1 cellular context compared by ENCODE assay signal in the genomic region with DNA sequence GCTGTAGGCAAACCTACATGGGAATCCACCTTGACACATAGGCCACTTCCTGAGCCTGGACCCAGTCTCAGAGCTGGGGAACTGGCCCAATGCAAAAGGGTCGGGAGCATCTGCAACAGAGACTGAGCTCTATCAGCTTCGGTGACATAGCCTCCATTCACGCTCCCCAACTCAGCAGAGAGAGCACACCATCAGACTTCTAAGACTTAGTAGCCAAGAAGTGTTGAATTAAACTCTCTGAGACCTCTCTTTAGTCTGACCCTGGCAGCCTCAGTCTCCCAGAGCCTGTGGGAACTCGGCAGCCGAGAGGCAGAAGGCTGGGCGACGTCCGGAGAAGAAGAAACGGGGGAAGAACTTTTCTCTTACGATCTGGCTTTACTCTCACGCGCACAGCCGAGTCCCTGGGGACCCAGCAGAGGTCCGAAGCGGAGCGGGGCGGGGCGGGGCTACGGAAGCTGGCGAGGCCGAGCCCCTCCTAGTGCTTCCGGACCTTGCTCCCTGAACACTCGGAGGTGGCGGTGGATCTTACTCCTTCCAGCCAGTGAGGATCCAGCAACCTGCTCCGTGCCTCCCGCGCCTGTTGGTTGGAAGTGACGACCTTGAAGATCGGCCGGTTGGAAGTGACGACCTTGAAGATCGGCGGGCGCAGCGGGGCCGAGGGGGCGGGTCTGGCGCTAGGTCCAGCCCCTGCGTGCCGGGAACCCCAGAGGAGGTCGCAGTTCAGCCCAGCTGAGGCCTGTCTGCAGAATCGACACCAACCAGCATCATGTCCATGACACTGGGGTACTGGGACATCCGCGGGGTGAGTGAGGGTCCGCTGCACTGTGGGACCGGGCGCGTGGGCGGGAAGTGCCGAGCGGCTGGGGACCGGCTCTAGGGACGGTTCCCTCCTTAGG.
TF ChIP-seq lines count a peak whose summit lies in the region.

A gene (plus strand): TSS at position 476 of the 896 bp plus-strand sequence. CDS start 291 bp downstream, at position 767.

TF ChIP-seq in K562, 482 proteins besides CTCF, POLR2A, EP300 and RAD21 (continued from another document and continues in another):
- TF ChIP-seq, protein P1, sequence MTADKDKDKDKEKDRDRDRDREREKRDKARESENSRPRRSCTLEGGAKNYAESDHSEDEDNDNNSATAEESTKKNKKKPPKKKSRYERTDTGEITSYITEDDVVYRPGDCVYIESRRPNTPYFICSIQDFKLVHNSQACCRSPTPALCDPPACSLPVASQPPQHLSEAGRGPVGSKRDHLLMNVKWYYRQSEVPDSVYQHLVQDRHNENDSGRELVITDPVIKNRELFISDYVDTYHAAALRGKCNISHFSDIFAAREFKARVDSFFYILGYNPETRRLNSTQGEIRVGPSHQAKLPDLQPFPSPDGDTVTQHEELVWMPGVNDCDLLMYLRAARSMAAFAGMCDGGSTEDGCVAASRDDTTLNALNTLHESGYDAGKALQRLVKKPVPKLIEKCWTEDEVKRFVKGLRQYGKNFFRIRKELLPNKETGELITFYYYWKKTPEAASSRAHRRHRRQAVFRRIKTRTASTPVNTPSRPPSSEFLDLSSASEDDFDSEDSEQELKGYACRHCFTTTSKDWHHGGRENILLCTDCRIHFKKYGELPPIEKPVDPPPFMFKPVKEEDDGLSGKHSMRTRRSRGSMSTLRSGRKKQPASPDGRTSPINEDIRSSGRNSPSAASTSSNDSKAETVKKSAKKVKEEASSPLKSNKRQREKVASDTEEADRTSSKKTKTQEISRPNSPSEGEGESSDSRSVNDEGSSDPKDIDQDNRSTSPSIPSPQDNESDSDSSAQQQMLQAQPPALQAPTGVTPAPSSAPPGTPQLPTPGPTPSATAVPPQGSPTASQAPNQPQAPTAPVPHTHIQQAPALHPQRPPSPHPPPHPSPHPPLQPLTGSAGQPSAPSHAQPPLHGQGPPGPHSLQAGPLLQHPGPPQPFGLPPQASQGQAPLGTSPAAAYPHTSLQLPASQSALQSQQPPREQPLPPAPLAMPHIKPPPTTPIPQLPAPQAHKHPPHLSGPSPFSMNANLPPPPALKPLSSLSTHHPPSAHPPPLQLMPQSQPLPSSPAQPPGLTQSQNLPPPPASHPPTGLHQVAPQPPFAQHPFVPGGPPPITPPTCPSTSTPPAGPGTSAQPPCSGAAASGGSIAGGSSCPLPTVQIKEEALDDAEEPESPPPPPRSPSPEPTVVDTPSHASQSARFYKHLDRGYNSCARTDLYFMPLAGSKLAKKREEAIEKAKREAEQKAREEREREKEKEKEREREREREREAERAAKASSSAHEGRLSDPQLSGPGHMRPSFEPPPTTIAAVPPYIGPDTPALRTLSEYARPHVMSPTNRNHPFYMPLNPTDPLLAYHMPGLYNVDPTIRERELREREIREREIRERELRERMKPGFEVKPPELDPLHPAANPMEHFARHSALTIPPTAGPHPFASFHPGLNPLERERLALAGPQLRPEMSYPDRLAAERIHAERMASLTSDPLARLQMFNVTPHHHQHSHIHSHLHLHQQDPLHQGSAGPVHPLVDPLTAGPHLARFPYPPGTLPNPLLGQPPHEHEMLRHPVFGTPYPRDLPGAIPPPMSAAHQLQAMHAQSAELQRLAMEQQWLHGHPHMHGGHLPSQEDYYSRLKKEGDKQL (CRISPR knock-in tag; IDR thresholded peaks at IDR 0.05; ENCODE audit: borderline replicate concordance): no peak
- TF ChIP-seq, protein P2, sequence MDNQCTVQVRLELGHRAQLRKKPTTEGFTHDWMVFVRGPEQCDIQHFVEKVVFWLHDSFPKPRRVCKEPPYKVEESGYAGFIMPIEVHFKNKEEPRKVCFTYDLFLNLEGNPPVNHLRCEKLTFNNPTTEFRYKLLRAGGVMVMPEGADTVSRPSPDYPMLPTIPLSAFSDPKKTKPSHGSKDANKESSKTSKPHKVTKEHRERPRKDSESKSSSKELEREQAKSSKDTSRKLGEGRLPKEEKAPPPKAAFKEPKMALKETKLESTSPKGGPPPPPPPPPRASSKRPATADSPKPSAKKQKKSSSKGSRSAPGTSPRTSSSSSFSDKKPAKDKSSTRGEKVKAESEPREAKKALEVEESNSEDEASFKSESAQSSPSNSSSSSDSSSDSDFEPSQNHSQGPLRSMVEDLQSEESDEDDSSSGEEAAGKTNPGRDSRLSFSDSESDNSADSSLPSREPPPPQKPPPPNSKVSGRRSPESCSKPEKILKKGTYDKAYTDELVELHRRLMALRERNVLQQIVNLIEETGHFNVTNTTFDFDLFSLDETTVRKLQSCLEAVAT (IDR thresholded peaks at IDR 0.05): no peak
- TF ChIP-seq PTRF (tag; IDR thresholded peaks at IDR 0.05) (no peak), MCM3 (IDR thresholded peaks at IDR 0.05) (no peak), RBM22 (IDR thresholded peaks at IDR 0.05; ENCODE audit: low read depth, low read length, poor library complexity, severe bottlenecking) (no peak), NFXL1 (CRISPR knock-in tag; IDR thresholded peaks at IDR 0.05) (no peak), HLTF (IDR thresholded peaks at IDR 0.05) (0 out of 2 replicates have a peak, but pooled peaks have one; percentile 4), SMAD3 (CRISPR knock-in tag; conservative IDR thresholded peaks at IDR 0.05) (no peak), FOXK2 (conservative IDR thresholded peaks at IDR 0.05 in 1 of 2, IDR thresholded peaks at IDR 0.05 in 1 of 2; ENCODE audit: low read depth in 2 of 2) (no peak; a peak in 1 of 4 replicates), TAF7 (tag; IDR thresholded peaks at IDR 0.05) (peak; percentile 67), NFIX (CRISPR knock-in tag; IDR thresholded peaks at IDR 0.05; ENCODE audit: low read depth) (no peak), JUN (IDR thresholded peaks at IDR 0.05; ENCODE audit: borderline replicate concordance, low read depth, low read length) (no peak), JUN (CRISPR knock-in tag; IDR thresholded peaks at IDR 0.05; ENCODE audit: borderline replicate concordance) (no peak), TAF9B (IDR thresholded peaks at IDR 0.05; ENCODE audit: partially characterized antibody) (no peak), ZNF347 (CRISPR knock-in tag; IDR thresholded peaks at IDR 0.05; ENCODE audit: low read depth) (no peak), ILF3 (IDR thresholded peaks at IDR 0.05; ENCODE audit: borderline replicate concordance) (no peak), SMARCE1 (IDR thresholded peaks at IDR 0.05) (no peak), COPS2 (conservative IDR thresholded peaks at IDR 0.05) (no peak), ZNF217 (CRISPR knock-in tag; IDR thresholded peaks at IDR 0.05) (no peak), SAFB2 (IDR thresholded peaks at IDR 0.05; ENCODE audit: borderline replicate concordance, low read depth, low read length, severe bottlenecking) (no peak), RFX5 (IDR thresholded peaks at IDR 0.05; ENCODE audit: low read depth, low read length) (no peak), ZNF212 (CRISPR knock-in tag; IDR thresholded peaks at IDR 0.05) (no peak), ZKSCAN8 (CRISPR knock-in tag; IDR thresholded peaks at IDR 0.05) (no peak), ZEB2 (IDR thresholded peaks at IDR 0.05) (no peak), GTF2A2 (tag; IDR thresholded peaks at IDR 0.05) (no peak), BHLHE40 (IDR thresholded peaks at IDR 0.05; ENCODE audit: low read length) (no peak; the same call in 1 of the 2 replicates), ZNF561 (CRISPR knock-in tag; conservative IDR thresholded peaks at IDR 0.05) (no peak)
- TF ChIP-seq, protein P3, sequence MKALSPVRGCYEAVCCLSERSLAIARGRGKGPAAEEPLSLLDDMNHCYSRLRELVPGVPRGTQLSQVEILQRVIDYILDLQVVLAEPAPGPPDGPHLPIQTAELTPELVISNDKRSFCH (CRISPR knock-in tag; IDR thresholded peaks at IDR 0.05): no peak
- TF ChIP-seq, protein P3 (tag; IDR thresholded peaks at IDR 0.05): no peak; the same call in 1 of the 2 replicates
- TF ChIP-seq, protein P4, sequence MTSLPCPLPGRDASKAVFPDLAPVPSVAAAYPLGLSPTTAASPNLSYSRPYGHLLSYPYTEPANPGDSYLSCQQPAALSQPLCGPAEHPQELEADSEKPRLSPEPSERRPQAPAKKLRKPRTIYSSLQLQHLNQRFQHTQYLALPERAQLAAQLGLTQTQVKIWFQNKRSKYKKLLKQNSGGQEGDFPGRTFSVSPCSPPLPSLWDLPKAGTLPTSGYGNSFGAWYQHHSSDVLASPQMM (CRISPR knock-in tag; IDR thresholded peaks at IDR 0.05): no peak
- TF ChIP-seq, protein P5, sequence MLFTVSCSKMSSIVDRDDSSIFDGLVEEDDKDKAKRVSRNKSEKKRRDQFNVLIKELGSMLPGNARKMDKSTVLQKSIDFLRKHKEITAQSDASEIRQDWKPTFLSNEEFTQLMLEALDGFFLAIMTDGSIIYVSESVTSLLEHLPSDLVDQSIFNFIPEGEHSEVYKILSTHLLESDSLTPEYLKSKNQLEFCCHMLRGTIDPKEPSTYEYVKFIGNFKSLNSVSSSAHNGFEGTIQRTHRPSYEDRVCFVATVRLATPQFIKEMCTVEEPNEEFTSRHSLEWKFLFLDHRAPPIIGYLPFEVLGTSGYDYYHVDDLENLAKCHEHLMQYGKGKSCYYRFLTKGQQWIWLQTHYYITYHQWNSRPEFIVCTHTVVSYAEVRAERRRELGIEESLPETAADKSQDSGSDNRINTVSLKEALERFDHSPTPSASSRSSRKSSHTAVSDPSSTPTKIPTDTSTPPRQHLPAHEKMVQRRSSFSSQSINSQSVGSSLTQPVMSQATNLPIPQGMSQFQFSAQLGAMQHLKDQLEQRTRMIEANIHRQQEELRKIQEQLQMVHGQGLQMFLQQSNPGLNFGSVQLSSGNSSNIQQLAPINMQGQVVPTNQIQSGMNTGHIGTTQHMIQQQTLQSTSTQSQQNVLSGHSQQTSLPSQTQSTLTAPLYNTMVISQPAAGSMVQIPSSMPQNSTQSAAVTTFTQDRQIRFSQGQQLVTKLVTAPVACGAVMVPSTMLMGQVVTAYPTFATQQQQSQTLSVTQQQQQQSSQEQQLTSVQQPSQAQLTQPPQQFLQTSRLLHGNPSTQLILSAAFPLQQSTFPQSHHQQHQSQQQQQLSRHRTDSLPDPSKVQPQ (CRISPR knock-in tag; IDR thresholded peaks at IDR 0.05; ENCODE audit: borderline replicate concordance): no peak
- TF ChIP-seq, protein P6, sequence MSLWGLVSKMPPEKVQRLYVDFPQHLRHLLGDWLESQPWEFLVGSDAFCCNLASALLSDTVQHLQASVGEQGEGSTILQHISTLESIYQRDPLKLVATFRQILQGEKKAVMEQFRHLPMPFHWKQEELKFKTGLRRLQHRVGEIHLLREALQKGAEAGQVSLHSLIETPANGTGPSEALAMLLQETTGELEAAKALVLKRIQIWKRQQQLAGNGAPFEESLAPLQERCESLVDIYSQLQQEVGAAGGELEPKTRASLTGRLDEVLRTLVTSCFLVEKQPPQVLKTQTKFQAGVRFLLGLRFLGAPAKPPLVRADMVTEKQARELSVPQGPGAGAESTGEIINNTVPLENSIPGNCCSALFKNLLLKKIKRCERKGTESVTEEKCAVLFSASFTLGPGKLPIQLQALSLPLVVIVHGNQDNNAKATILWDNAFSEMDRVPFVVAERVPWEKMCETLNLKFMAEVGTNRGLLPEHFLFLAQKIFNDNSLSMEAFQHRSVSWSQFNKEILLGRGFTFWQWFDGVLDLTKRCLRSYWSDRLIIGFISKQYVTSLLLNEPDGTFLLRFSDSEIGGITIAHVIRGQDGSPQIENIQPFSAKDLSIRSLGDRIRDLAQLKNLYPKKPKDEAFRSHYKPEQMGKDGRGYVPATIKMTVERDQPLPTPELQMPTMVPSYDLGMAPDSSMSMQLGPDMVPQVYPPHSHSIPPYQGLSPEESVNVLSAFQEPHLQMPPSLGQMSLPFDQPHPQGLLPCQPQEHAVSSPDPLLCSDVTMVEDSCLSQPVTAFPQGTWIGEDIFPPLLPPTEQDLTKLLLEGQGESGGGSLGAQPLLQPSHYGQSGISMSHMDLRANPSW (CRISPR knock-in tag; IDR thresholded peaks at IDR 0.05): peak; percentile 96; the same call in 1 of the 2 replicates
- TF ChIP-seq, protein P7, sequence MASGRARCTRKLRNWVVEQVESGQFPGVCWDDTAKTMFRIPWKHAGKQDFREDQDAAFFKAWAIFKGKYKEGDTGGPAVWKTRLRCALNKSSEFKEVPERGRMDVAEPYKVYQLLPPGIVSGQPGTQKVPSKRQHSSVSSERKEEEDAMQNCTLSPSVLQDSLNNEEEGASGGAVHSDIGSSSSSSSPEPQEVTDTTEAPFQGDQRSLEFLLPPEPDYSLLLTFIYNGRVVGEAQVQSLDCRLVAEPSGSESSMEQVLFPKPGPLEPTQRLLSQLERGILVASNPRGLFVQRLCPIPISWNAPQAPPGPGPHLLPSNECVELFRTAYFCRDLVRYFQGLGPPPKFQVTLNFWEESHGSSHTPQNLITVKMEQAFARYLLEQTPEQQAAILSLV (tag; IDR thresholded peaks at IDR 0.05): no peak
- TF ChIP-seq, protein P8, sequence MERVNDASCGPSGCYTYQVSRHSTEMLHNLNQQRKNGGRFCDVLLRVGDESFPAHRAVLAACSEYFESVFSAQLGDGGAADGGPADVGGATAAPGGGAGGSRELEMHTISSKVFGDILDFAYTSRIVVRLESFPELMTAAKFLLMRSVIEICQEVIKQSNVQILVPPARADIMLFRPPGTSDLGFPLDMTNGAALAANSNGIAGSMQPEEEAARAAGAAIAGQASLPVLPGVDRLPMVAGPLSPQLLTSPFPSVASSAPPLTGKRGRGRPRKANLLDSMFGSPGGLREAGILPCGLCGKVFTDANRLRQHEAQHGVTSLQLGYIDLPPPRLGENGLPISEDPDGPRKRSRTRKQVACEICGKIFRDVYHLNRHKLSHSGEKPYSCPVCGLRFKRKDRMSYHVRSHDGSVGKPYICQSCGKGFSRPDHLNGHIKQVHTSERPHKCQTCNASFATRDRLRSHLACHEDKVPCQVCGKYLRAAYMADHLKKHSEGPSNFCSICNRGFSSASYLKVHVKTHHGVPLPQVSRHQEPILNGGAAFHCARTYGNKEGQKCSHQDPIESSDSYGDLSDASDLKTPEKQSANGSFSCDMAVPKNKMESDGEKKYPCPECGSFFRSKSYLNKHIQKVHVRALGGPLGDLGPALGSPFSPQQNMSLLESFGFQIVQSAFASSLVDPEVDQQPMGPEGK (CRISPR knock-in tag; IDR thresholded peaks at IDR 0.05; ENCODE audit: borderline replicate concordance): no peak
- TF ChIP-seq, protein P9, sequence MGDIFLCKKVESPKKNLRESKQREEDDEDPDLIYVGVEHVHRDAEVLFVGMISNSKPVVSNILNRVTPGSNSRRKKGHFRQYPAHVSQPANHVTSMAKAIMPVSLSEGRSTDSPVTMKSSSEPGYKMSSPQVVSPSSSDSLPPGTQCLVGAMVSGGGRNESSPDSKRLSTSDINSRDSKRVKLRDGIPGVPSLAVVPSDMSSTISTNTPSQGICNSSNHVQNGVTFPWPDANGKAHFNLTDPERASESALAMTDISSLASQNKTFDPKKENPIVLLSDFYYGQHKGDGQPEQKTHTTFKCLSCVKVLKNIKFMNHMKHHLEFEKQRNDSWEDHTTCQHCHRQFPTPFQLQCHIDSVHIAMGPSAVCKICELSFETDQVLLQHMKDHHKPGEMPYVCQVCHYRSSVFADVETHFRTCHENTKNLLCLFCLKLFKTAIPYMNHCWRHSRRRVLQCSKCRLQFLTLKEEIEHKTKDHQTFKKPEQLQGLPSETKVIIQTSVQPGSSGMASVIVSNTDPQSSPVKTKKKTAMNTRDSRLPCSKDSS (IDR thresholded peaks at IDR 0.05; ENCODE audit: low read depth, partially characterized antibody): no peak
- TF ChIP-seq, protein P10, sequence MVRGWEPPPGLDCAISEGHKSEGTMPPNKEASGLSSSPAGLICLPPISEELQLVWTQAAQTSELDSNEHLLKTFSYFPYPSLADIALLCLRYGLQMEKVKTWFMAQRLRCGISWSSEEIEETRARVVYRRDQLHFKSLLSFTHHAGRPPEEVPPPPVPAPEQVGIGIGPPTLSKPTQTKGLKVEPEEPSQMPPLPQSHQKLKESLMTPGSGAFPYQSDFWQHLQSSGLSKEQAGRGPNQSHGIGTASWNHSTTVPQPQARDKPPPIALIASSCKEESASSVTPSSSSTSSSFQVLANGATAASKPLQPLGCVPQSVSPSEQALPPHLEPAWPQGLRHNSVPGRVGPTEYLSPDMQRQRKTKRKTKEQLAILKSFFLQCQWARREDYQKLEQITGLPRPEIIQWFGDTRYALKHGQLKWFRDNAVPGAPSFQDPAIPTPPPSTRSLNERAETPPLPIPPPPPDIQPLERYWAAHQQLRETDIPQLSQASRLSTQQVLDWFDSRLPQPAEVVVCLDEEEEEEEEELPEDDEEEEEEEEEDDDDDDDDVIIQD (CRISPR knock-in tag; IDR thresholded peaks at IDR 0.05): no peak
